In genomic region chr20:4919047-4919704, GRCh38 we compare ENCODE assay signal across 14 cellular contexts.
DNase-seq lines count a peak whose midpoint lies in the region; ATAC-seq and TF ChIP-seq lines count a peak whose summit lies in the region.
"Had no signal": no experiment of that assay in that cellular context is flagged by ENCODE, and none has a peak within 500 bp of the region (broad histone marks: within the 10 kb centered on the region; RNA-seq: fewer than 3 reads in every experiment).

No MANE protein-coding gene starts in this region.

- no peak for TF ChIP-seq POLR2A in adrenal gland (IDR thresholded peaks at IDR 0.05)
- TF ChIP-seq POLR2A in prostate gland (IDR thresholded peaks at IDR 0.05) = no peak
- no peak for TF ChIP-seq POLR2A in testis (IDR thresholded peaks at IDR 0.05)

- H3K4me3 ChIP-seq in adrenal gland = no peak overlapping the region
- H3K4me3 ChIP-seq in prostate gland = no peak overlapping the region
- H3K4me3 ChIP-seq in testis = no peak overlapping the region
- H3K4me3 ChIP-seq: colonic mucosa had no signal

- peak overlapping the region in 4 of 5 donors; percentile 2 to 75 (median 58) for H3K27ac ChIP-seq in adrenal gland
- H3K27ac ChIP-seq in prostate gland = no peak overlapping the region
- peak overlapping the region in 1 of 2 donors; percentile 17 for H3K27ac ChIP-seq in testis
- H3K27ac ChIP-seq: colonic mucosa had no signal

- no peak for TF ChIP-seq CTCF in adrenal gland (IDR thresholded peaks at IDR 0.05)
- TF ChIP-seq CTCF in prostate gland (IDR thresholded peaks at IDR 0.05) = peak in 1 of 4 experiments; percentile 33
- TF ChIP-seq CTCF in testis (IDR thresholded peaks at IDR 0.05) = no peak

- peaks cover 38 to 73% of the 10 kb centered on the region in 2 donors for H3K4me1 ChIP-seq in adrenal gland (replicated peaks in 1 of 2)
- H3K4me1 ChIP-seq in prostate gland (replicated peaks) = no peaks in the 10 kb centered on the region
- H3K4me1 ChIP-seq in testis = peaks cover 44% of the 10 kb centered on the region
- H3K4me1 ChIP-seq: colonic mucosa had no signal

- ATAC-seq in GM19035 (IDR thresholded peaks at IDR 0.05; ENCODE audit: unreplicated experiment) = no peak

- DNase-seq in NCI-H1436 (lab: John Stamatoyannopoulos, UW) = peak; percentile 13
- no peak for DNase-seq in NCI-H1436 treated with DMSO at 0.1 percent for 48 hours (lab: John Stamatoyannopoulos, UW)
- peak; percentile 10 for DNase-seq in NCI-H2171 (lab: John Stamatoyannopoulos, UW)
- DNase-seq in adrenal gland = peak in 2 of 7 donors; percentile 52 to 65
- peak; percentile 45 for DNase-seq in prostate gland (ENCODE audit: low spot score)
- no peak for DNase-seq in GM19240 (ENCODE audit: insufficient read length, low spot score)
- DNase-seq in testis = no peak
- DNase-seq: activated naive CD4-positive, alpha-beta T cell treated with anti-CD3 and anti-CD28 coated beads for 36 hours; colonic mucosa; EL; foreskin fibroblast; hippocampal formation; NCI-H524 treated with DMSO at 0.1 percent for 48 hours had no signal

- WGBS in adrenal gland, 4 donors = 20 to 55% (median 45%) methylated on average over 4 to 9 of the region's 9 CpGs
- 75% methylated on average over 9 of the region's 9 CpGs for WGBS in prostate gland
- WGBS in testis, 2 donors = 59 to 76% methylated on average over 9 of the region's 9 CpGs

- no peaks in the 10 kb centered on the region for H3K9me3 ChIP-seq in adrenal gland (replicated peaks in 1 of 3)
- no peaks in the 10 kb centered on the region for H3K9me3 ChIP-seq in prostate gland
- H3K9me3 ChIP-seq in testis = no peaks in the 10 kb centered on the region
- H3K9me3 ChIP-seq: colonic mucosa had no signal

- H3K27me3 ChIP-seq in adrenal gland (no peaks in the 10 kb centered on the region), prostate gland (replicated peaks; ENCODE audit: insufficient read depth) (no peaks in the 10 kb centered on the region), testis (no peaks in the 10 kb centered on the region)
- H3K27me3 ChIP-seq: colonic mucosa had no signal

- intact Hi-C loops in adrenal gland (cut with DNase I) = no loop called here
- intact Hi-C loops in prostate gland (cut with DNase I) = no loop called here
- intact Hi-C loops in testis (cut with DNase I; ENCODE audit: low total_unique reads) = no loop called here

- H3K36me3 ChIP-seq in adrenal gland (replicated peaks in 1 of 2) = no peaks in the 10 kb centered on the region
- no peaks in the 10 kb centered on the region for H3K36me3 ChIP-seq in prostate gland
- no peaks in the 10 kb centered on the region for H3K36me3 ChIP-seq in testis (ENCODE audit: low read depth, missing control alignments)
- H3K36me3 ChIP-seq: colonic mucosa had no signal

Comparison
In these comparisons a context has a peak if more than half of its experiments do, and no peak if none do; other contexts are left out.
1. DNase-seq: peak in NCI-H1436 (single experiment), NCI-H2171 (single experiment) and prostate gland (single experiment); none in NCI-H1436 treated with DMSO at 0.1 percent for 48 hours (single experiment), GM19240 (single experiment) and testis (single experiment).
2. H3K27ac ChIP-seq: peak in adrenal gland (4 of 5); none in prostate gland (0 of 2).